26 cellular contexts compared by ENCODE assay signal in genomic region chr3:194081826-194082225, GRCh38. TPM values are rescaled to one million over a fixed set of nuclear protein-coding genes. Genes with fewer than 3 reads are reported as not detected.
"Had no signal": no experiment of that assay in that cellular context is flagged by ENCODE, and none has a peak within 500 bp of the region (broad histone marks: within the 10 kb centered on the region; RNA-seq: fewer than 3 reads in every experiment).

No MANE protein-coding gene starts in this region.

- H3K4me2 ChIP-seq: SK-N-SH had no signal

- H3K4me1 ChIP-seq: breast epithelium had no signal

- H3K4me3 ChIP-seq: breast epithelium, SJCRH30 had no signal

- H3K27me3 ChIP-seq: breast epithelium, SJCRH30 had no signal

- DNase-seq: activated CD4-positive, alpha-beta T cell treated with anti-CD3 and anti-CD28 coated beads for 4 hours; activated CD4-positive, CD25-positive, alpha-beta regulatory T cell; activated CD8-positive, alpha-beta T cell treated with anti-CD3 and anti-CD28 coated beads for 36 hours; activated effector memory CD4-positive, alpha-beta T cell treated with Interleukin-2 at 50 U/mL for 16 hours; activated naive CD4-positive, alpha-beta T cell; activated T-cell treated with anti-CD3 and anti-CD28 coated beads, Interleukin-2, amount 50 U/mL, for 24 hours; aorta; caudate nucleus; KG1; NCI-H1092; NCI-H1417; NCI-H187; NCI-H2081; NCI-H510A treated with DMSO at 0.1 percent for 48 hours; NCI-H774; NK-92 treated with Interleukin-12 subunit alpha and Interleukin-12 subunit beta, amount 100 ng/mL, for 24 hours; OCI-M1; RPMI8226; SJCRH30; SK-N-SH; T-helper 1 cell had no signal

- H3K27me3 Mint-ChIP-seq: activated naive CD4-positive, alpha-beta T cell treated with anti-CD3 and anti-CD28 coated beads, Interleukin-2, amount 50 U/mL, for 24 hours had no signal

- H3K27ac Mint-ChIP-seq: activated CD8-positive, alpha-beta T cell treated with anti-CD3 and anti-CD28 coated beads for 36 hours; activated naive CD4-positive, alpha-beta T cell treated with anti-CD3 and anti-CD28 coated beads, Interleukin-2, amount 50 U/mL, for 24 hours; activated T-cell treated with anti-CD3 and anti-CD28 coated beads, Interleukin-2, amount 50 U/mL, for 24 hours; activated T-helper 1 cell treated with anti-CD3 and anti-CD28 coated beads, Interleukin-12 subunit alpha, Interleukin-12 subunit beta, Interleukin-2, Interleukin-4 antibody, amounts not matched to agents 30 ng/mL and 10 ng/mL and 1 ng/mL, durations not matched to agents 14 hours and 24 hours and 36 hours; IgD-negative memory B cell had no signal

- H3K36me3 Mint-ChIP-seq: activated naive CD4-positive, alpha-beta T cell treated with anti-CD3 and anti-CD28 coated beads, Interleukin-2, amount 50 U/mL, for 24 hours had no signal

- H3K9me3 ChIP-seq: breast epithelium, SJCRH30, SK-N-SH had no signal

- H3K9ac ChIP-seq: SK-N-SH had no signal

- H3K9me3 Mint-ChIP-seq: activated CD8-positive, alpha-beta T cell treated with anti-CD3 and anti-CD28 coated beads for 36 hours; activated naive CD4-positive, alpha-beta T cell treated with anti-CD3 and anti-CD28 coated beads, Interleukin-2, amount 50 U/mL, for 24 hours; activated T-cell treated with anti-CD3 and anti-CD28 coated beads, Interleukin-2, amount 50 U/mL, for 24 hours; activated T-helper 1 cell treated with anti-CD3 and anti-CD28 coated beads, Interleukin-12 subunit alpha, Interleukin-12 subunit beta, Interleukin-2, Interleukin-4 antibody, amounts not matched to agents 30 ng/mL and 10 ng/mL and 1 ng/mL, durations not matched to agents 14 hours and 24 hours and 36 hours; IgD-negative memory B cell had no signal

- H3K4me3 Mint-ChIP-seq: activated CD8-positive, alpha-beta T cell treated with anti-CD3 and anti-CD28 coated beads for 36 hours; activated naive CD4-positive, alpha-beta T cell treated with anti-CD3 and anti-CD28 coated beads, Interleukin-2, amount 50 U/mL, for 24 hours; activated T-cell treated with anti-CD3 and anti-CD28 coated beads, Interleukin-2, amount 50 U/mL, for 24 hours; activated T-helper 1 cell treated with anti-CD3 and anti-CD28 coated beads, Interleukin-12 subunit alpha, Interleukin-12 subunit beta, Interleukin-2, Interleukin-4 antibody, amounts not matched to agents 30 ng/mL and 10 ng/mL and 1 ng/mL, durations not matched to agents 14 hours and 24 hours and 36 hours; IgD-negative memory B cell had no signal

- H3K27ac ChIP-seq: breast epithelium, VCaP had no signal

- H3K36me3 ChIP-seq: breast epithelium, SJCRH30 had no signal

RNA-seq across cellular contexts. Expression of gene HES1, which starts 54.1 kb away (rescaled TPM):
- total RNA-seq: activated CD8-positive, alpha-beta T cell treated with anti-CD3 and anti-CD28 coated beads for 36 hours had no signal
